In the genomic region with DNA sequence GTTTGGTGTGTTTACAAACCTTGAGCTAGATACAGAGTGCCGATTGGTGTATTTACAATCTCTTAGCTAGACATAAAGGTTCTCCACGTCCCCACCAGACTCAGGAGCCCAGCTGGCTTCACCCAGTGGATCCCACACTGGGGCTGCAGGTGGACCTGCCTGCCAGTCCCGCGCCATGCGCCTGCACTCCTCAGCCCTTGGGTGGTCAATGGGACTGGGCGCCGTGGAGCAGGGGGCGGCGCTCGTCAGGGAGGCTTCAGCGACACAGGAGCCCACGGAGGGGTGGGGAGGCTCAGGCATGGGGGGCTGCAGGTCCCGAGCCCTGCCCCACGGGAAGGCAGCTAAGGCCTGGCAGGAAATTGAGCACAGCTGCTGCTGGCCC, we compare ENCODE assay signal across 8 cellular contexts. TPM values are rescaled to one million over a fixed set of nuclear protein-coding genes. Genes with fewer than 3 reads are reported as not detected.
DNase-seq lines count a peak whose midpoint lies in the region; ATAC-seq, FAIRE-seq and TF ChIP-seq lines count a peak whose summit lies in the region.
"Not testable (repeated sequence)": the region's sequence is repeated elsewhere in the genome, so short reads cannot be mapped to it uniquely, and the experiment has no call there.

No MANE protein-coding gene starts in this region.

- not testable (repeated sequence) for H3K27me3 ChIP-seq in CD4-positive, alpha-beta T cell (ENCODE audit: control insufficient read depth, insufficient read depth, low read length); HepG2 (ENCODE audit: control insufficient read depth in 1 of 2, insufficient read depth in 2 of 2, low read length in 2 of 2); small intestine (ENCODE audit: control insufficient read depth in 2 of 2, insufficient read depth in 2 of 2, low read length in 2 of 2); upper lobe of right lung

- not testable (repeated sequence) for H3K9ac ChIP-seq in HepG2 (ENCODE audit: insufficient read depth, low read depth, low read length)

- H3K36me3 ChIP-seq in KOPT-K1 (ENCODE audit: insufficient read depth, low read length) (peaks cover 57% of the 10 kb centered on the region), HepG2 (replicated peaks in 1 of 2; ENCODE audit: control insufficient read depth in 1 of 2, insufficient read depth in 2 of 2, low read length in 2 of 2) (peaks cover 11 to 51% of the 10 kb centered on the region in 2 experiments), upper lobe of right lung (peaks cover 27% of the 10 kb centered on the region)
- not testable (repeated sequence) for H3K36me3 ChIP-seq in small intestine (ENCODE audit: control insufficient read depth in 2 of 2, insufficient read depth in 2 of 2, low read length in 2 of 2)

- intact Hi-C loops in CD4-positive, alpha-beta T cell (cut with DNase I, micrococcal nuclease); activated CD8-positive, alpha-beta T cell treated with anti-CD3 and anti-CD28 coated beads for 36 hours (cut with micrococcal nuclease); HepG2 (cut with micrococcal nuclease; ENCODE audit: unreplicated experiment); upper lobe of right lung (cut with DNase I): not testable (repeated sequence)

- not testable (repeated sequence) for TF ChIP-seq RAD21 in HepG2 (CRISPR knock-in tag; IDR thresholded peaks at IDR 0.05)

- not testable (repeated sequence) for H3K4me2 ChIP-seq in HepG2 (ENCODE audit: low read depth, low read length)

- not testable (repeated sequence) for H3K9me3 ChIP-seq in CD4-positive, alpha-beta T cell (ENCODE audit: control insufficient read depth, low read length); KOPT-K1 (ENCODE audit: insufficient read depth, low read length, poor library complexity, severe bottlenecking); HepG2 (ENCODE audit: low read length); small intestine (ENCODE audit: control insufficient read depth, low read depth); upper lobe of right lung

- CTCF ChIA-PET in CD4-positive, alpha-beta T cell (lab: Charles Lee); HepG2 (lab: Yijun Ruan, JAX; ENCODE audit: low intra/inter-chr PET ratio, low total read pairs): not testable (repeated sequence)
- CTCF ChIA-PET in T-cell (lab: Charles Lee), result interaction anchor here in 1 of 2 donors (1.2 kb wide), 1 partner anchor 100 kb away, joined by 4 read pairs; no protein-coding TSS in a partner anchor
- CTCF ChIA-PET in activated CD8-positive, alpha-beta T cell treated with anti-CD3 and anti-CD28 coated beads for 36 hours (lab: Charles Lee), result interaction anchor here (2.9 kb wide), 1 partner anchor 100 kb away, joined by 8 read pairs; no protein-coding TSS in a partner anchor

- not testable (repeated sequence) for ATAC-seq in CD4-positive, alpha-beta T cell (ENCODE audit: poor library complexity); T-cell (replicated peaks in 1 of 4); activated CD8-positive, alpha-beta T cell treated with anti-CD3 and anti-CD28 coated beads for 36 hours; activated naive CD8-positive, alpha-beta T cell treated with anti-CD3 and anti-CD28 coated beads, Interleukin-2, amount 10 ng/mL, durations not matched to agents 7 days and 5 days (ENCODE audit: low read depth); HepG2; upper lobe of right lung

- H3K79me2 ChIP-seq in HepG2 (ENCODE audit: insufficient read depth, low read length), result not testable (repeated sequence)

- H3K27ac Mint-ChIP-seq in CD4-positive, alpha-beta T cell, result peak overlapping the region; percentile 21
- peak overlapping the region; percentile 40 to 71 for H3K27ac Mint-ChIP-seq in T-cell
- H3K27ac Mint-ChIP-seq in activated CD8-positive, alpha-beta T cell treated with anti-CD3 and anti-CD28 coated beads for 36 hours, result peak overlapping the region; percentile 33
- H3K27ac Mint-ChIP-seq in activated naive CD8-positive, alpha-beta T cell treated with anti-CD3 and anti-CD28 coated beads, Interleukin-2, amount 10 ng/mL, durations not matched to agents 7 days and 5 days, result peak overlapping the region; percentile 91

- TF ChIP-seq POLR2A in HepG2 (IDR thresholded peaks at IDR 0.05; ENCODE audit: insufficient read depth in 1 of 2, low read depth in 2 of 2, low read length in 2 of 2), result not testable (repeated sequence)

- H3K4me3 ChIP-seq in HepG2 (replicated peaks in 1 of 3; ENCODE audit: insufficient read depth in 1 of 3, low read depth in 2 of 3, low read length in 3 of 3); small intestine (ENCODE audit: low read depth in 1 of 2, low read length in 2 of 2); upper lobe of right lung: not testable (repeated sequence)

- H4K20me1 ChIP-seq in HepG2 (ENCODE audit: insufficient read depth, low read length), result not testable (repeated sequence)

- not testable (repeated sequence) for H3K27me3 Mint-ChIP-seq in CD4-positive, alpha-beta T cell; T-cell; activated CD8-positive, alpha-beta T cell treated with anti-CD3 and anti-CD28 coated beads for 36 hours; activated naive CD8-positive, alpha-beta T cell treated with anti-CD3 and anti-CD28 coated beads, Interleukin-2, amount 10 ng/mL, durations not matched to agents 7 days and 5 days

- POLR2A ChIA-PET in CD4-positive, alpha-beta T cell (lab: Charles Lee), result interaction anchor here (1.2 kb wide), 1 partner anchor 46 kb away, joined by 3 read pairs; no protein-coding TSS in a partner anchor
- POLR2A ChIA-PET in T-cell (lab: Charles Lee), result interaction anchor here in 1 of 2 donors (0.6 kb wide), 1 partner anchor 76 kb away, joined by 6 read pairs; no protein-coding TSS in a partner anchor
- POLR2A ChIA-PET in activated CD8-positive, alpha-beta T cell treated with anti-CD3 and anti-CD28 coated beads for 36 hours (lab: Charles Lee); HepG2 (lab: Yijun Ruan, JAX): not testable (repeated sequence)
- POLR2A ChIA-PET in activated naive CD8-positive, alpha-beta T cell treated with anti-CD3 and anti-CD28 coated beads, Interleukin-2, amount 10 ng/mL, durations not matched to agents 7 days and 5 days (lab: Charles Lee), result interaction anchor here (0.6 to 2.1 kb wide), 4 partner anchors 11 to 173 kb away, joined by 3 to 5 read pairs (median 4); a partner anchor contains a TSS

- not testable (repeated sequence) for BruUV-seq in HepG2 (replicated peaks; lab: Mats Ljungman, UMichigan)

- in situ Hi-C loops in HepG2 (cut with HindIII; ENCODE audit: extremely low pct_ligation_motif_present, low pct_unique_long_range_greater_than_20kb), result not testable (repeated sequence)

- not testable (repeated sequence) for TF ChIP-seq CTCF in CD4-positive, alpha-beta T cell (IDR thresholded peaks at IDR 0.05); activated CD8-positive, alpha-beta T cell treated with anti-CD3 and anti-CD28 coated beads for 36 hours (IDR thresholded peaks at IDR 0.05); HepG2 (CRISPR knock-in tag; IDR thresholded peaks at IDR 0.05); upper lobe of right lung (IDR thresholded peaks at IDR 0.05)

- not testable (repeated sequence) for H2AFZ ChIP-seq in HepG2 (ENCODE audit: low read length)

- H3K4me1 ChIP-seq in HepG2 (ENCODE audit: insufficient read depth, low read length); small intestine (ENCODE audit: control insufficient read depth in 2 of 2, insufficient read depth in 1 of 2, low read depth in 1 of 2, low read length in 1 of 2); upper lobe of right lung: not testable (repeated sequence)

- peaks cover 23% of the 10 kb centered on the region for H3K4me1 Mint-ChIP-seq in CD4-positive, alpha-beta T cell (ENCODE audit: low read depth)
- peaks cover 16 to 23% (median 23%) of the 10 kb centered on the region in 3 donors for H3K4me1 Mint-ChIP-seq in T-cell
- peaks cover 18% of the 10 kb centered on the region for H3K4me1 Mint-ChIP-seq in activated CD8-positive, alpha-beta T cell treated with anti-CD3 and anti-CD28 coated beads for 36 hours (ENCODE audit: low read depth)
- H3K4me1 Mint-ChIP-seq in activated naive CD8-positive, alpha-beta T cell treated with anti-CD3 and anti-CD28 coated beads, Interleukin-2, amount 10 ng/mL, durations not matched to agents 7 days and 5 days, result peaks cover 24% of the 10 kb centered on the region

- 92% methylated on average over 6 of the region's 14 CpGs for WGBS in HepG2 (ENCODE audit: low lambda C conversion rate)
- 89 to 93% (median 91%) methylated on average over 14 of the region's 14 CpGs for WGBS in small intestine, 3 donors

- not testable (repeated sequence) for H3K9me3 Mint-ChIP-seq in CD4-positive, alpha-beta T cell; T-cell; activated CD8-positive, alpha-beta T cell treated with anti-CD3 and anti-CD28 coated beads for 36 hours; activated naive CD8-positive, alpha-beta T cell treated with anti-CD3 and anti-CD28 coated beads, Interleukin-2, amount 10 ng/mL, durations not matched to agents 7 days and 5 days

- not testable (repeated sequence) for TF ChIP-seq EP300 in HepG2 (IDR thresholded peaks at IDR 0.05; ENCODE audit: low read depth in 2 of 2, low read length in 2 of 2); HepG2 (CRISPR knock-in tag; IDR thresholded peaks at IDR 0.05; ENCODE audit: borderline replicate concordance)

- not testable (repeated sequence) for FAIRE-seq in HepG2 (lab: Jason Lieb, UNC); small intestine (lab: Jason Lieb, UNC)

- DNase-seq in CD4-positive, alpha-beta T cell; activated CD8-positive, alpha-beta T cell treated with anti-CD3 and anti-CD28 coated beads for 36 hours; activated naive CD8-positive, alpha-beta T cell treated with anti-CD3 and anti-CD28 coated beads, Interleukin-2, amount 10 ng/mL, durations not matched to agents 7 days and 5 days; HepG2 (ENCODE audit: low spot score); small intestine; upper lobe of right lung: not testable (repeated sequence)
- peak in 1 of 34 experiments; percentile 6 for DNase-seq in T-cell

- peaks cover 72% of the 10 kb centered on the region for H3K36me3 Mint-ChIP-seq in CD4-positive, alpha-beta T cell (ENCODE audit: low read depth)
- peaks cover 45% of the 10 kb centered on the region for H3K36me3 Mint-ChIP-seq in T-cell
- H3K36me3 Mint-ChIP-seq in activated CD8-positive, alpha-beta T cell treated with anti-CD3 and anti-CD28 coated beads for 36 hours (ENCODE audit: low read depth), result peaks cover 48% of the 10 kb centered on the region
- H3K36me3 Mint-ChIP-seq in activated naive CD8-positive, alpha-beta T cell treated with anti-CD3 and anti-CD28 coated beads, Interleukin-2, amount 10 ng/mL, durations not matched to agents 7 days and 5 days, result peaks cover 29% of the 10 kb centered on the region

- H3K4me3 Mint-ChIP-seq in CD4-positive, alpha-beta T cell; activated CD8-positive, alpha-beta T cell treated with anti-CD3 and anti-CD28 coated beads for 36 hours; activated naive CD8-positive, alpha-beta T cell treated with anti-CD3 and anti-CD28 coated beads, Interleukin-2, amount 10 ng/mL, durations not matched to agents 7 days and 5 days: not testable (repeated sequence)
- H3K4me3 Mint-ChIP-seq in T-cell, result peak overlapping the region in 1 of 3 donors; percentile 57

- not testable (repeated sequence) for H3K27ac ChIP-seq in CD4-positive, alpha-beta T cell (ENCODE audit: low read depth, low read length); HepG2 (ENCODE audit: extremely low read length, insufficient read depth, low read length)
- H3K27ac ChIP-seq in KOPT-K1 (ENCODE audit: low read depth, low read length, poor library complexity, severe bottlenecking) (peak overlapping the region; percentile 39), small intestine (ENCODE audit: low read depth in 1 of 2, low read length in 1 of 2) (peak overlapping the region; percentile 80 to 94), upper lobe of right lung (peak overlapping the region; percentile 66)

RNA-seq across cellular contexts. Expression of a gene that starts 47.2 kb away (rescaled TPM):
- 10 to 100 TPM; 10.7 to 11.9 TPM for total RNA-seq in CD4-positive, alpha-beta T cell
- total RNA-seq in T-cell (10 to 100 TPM in 2 of 5 donors, 1 to 10 TPM in 3; 5.4 to 17.2 (median 8.8) TPM), HepG2 (2016; rRNA removed; fragmentation: Illumina TruSeq; extraction: Trizol) (3.2 and 4.1 TPM in 2 replicates), upper lobe of right lung (65.8 TPM)
- total RNA-seq in activated CD8-positive, alpha-beta T cell treated with anti-CD3 and anti-CD28 coated beads for 36 hours, result 1 to 10 TPM; 1.4 to 1.8 TPM
- total RNA-seq in activated naive CD8-positive, alpha-beta T cell treated with anti-CD3 and anti-CD28 coated beads, Interleukin-2, amount 10 ng/mL, durations not matched to agents 7 days and 5 days, result 1 to 10 TPM; 7.1 to 7.5 TPM
- total RNA-seq in HepG2 (2016; cell fraction: cytosol; rRNA removed; fragmentation: Illumina TruSeq; extraction: Trizol; ENCODE audit: low read depth), result 0.35 and 0.40 TPM in 2 replicates
- total RNA-seq in HepG2 (2016; cell fraction: insoluble cytoplasmic fraction; rRNA removed; fragmentation: Illumina TruSeq; extraction: Trizol), result 2.7 and 3.2 TPM in 2 replicates
- total RNA-seq in HepG2 (2016; cell fraction: membrane; rRNA removed; fragmentation: Illumina TruSeq; extraction: Trizol), result 1.6 and 1.7 TPM in 2 replicates
- total RNA-seq in HepG2 (2016; cell fraction: nucleus; rRNA removed; fragmentation: Illumina TruSeq; extraction: Trizol), result 3.4 and 4.6 TPM in 2 replicates
- polyA plus RNA-seq in HepG2 (2011; rRNA removed) (7.9 and 8.6 TPM in 2 replicates), small intestine (10 to 100 TPM in 1 of 3 donors, 1 to 10 TPM in 2; 6.8 to 13.6 (median 8.7) TPM)
- 4.7 and 5.6 TPM in 2 replicates for polyA plus RNA-seq in HepG2 (2011; cell fraction: cytosol; rRNA removed)
- 11.5 and 11.7 TPM in 2 replicates for polyA plus RNA-seq in HepG2 (2011; cell fraction: nucleus; rRNA removed)
- 9.4 and 12.0 TPM in 2 replicates for polyA plus RNA-seq in HepG2 (2012)
- polyA plus RNA-seq in HepG2 (2016; cell fraction: cytosol; fragmentation: Illumina TruSeq; extraction: Trizol; ENCODE audit: low read depth), result 0.11 and 0.16 TPM in 2 replicates
- polyA plus RNA-seq in HepG2 (2016; cell fraction: insoluble cytoplasmic fraction; fragmentation: Illumina TruSeq; extraction: Trizol; ENCODE audit: low read depth), result 2.2 TPM in 2 replicates
- 0.73 and 0.90 TPM in 2 replicates for polyA plus RNA-seq in HepG2 (2016; cell fraction: membrane; fragmentation: Illumina TruSeq; extraction: Trizol; ENCODE audit: low read depth)
- polyA plus RNA-seq in HepG2 (2016; cell fraction: nucleus; fragmentation: Illumina TruSeq; extraction: Trizol; ENCODE audit: insufficient read depth, low read depth), result 3.2 and 4.9 TPM in 2 replicates
- polyA minus RNA-seq in HepG2 (2011; rRNA and poly(A)+ RNA removed; ENCODE audit: low replicate concordance), result 10.0 and 14.5 TPM in 2 replicates
- polyA minus RNA-seq in HepG2 (2011; cell fraction: cytosol; rRNA and poly(A)+ RNA removed), result 5.8 and 6.6 TPM in 2 replicates
- 11.7 and 15.5 TPM in 2 replicates for polyA minus RNA-seq in HepG2 (2011; cell fraction: nucleus; rRNA and poly(A)+ RNA removed)

Comparison
In these comparisons a context has a peak if more than half of its experiments do, and no peak if none do; other contexts are left out.
1. H3K27ac Mint-ChIP-seq: peak in every context shown above with its lines; median percentile 91 in activated naive CD8-positive, alpha-beta T cell treated with anti-CD3 and anti-CD28 coated beads, Interleukin-2, amount 10 ng/mL, durations not matched to agents 7 days and 5 days; 56 in T-cell; 33 in activated CD8-positive, alpha-beta T cell treated with anti-CD3 and anti-CD28 coated beads for 36 hours; 21 in CD4-positive, alpha-beta T cell.